Comparison of ENCODE assay signal across 1 cellular context in genomic region chr11:120302001-120302805, GRCh38.
TF ChIP-seq lines count a peak whose summit lies in the region.

No MANE protein-coding gene starts in this region.

TF ChIP-seq in GM12878, 131 proteins besides CTCF, POLR2A, EP300 and RAD21 (continued from another document):
- TF ChIP-seq REST (IDR thresholded peaks at IDR 0.05; ENCODE audit: low read depth, low read length), result no peak
- TF ChIP-seq ZNF592 (IDR thresholded peaks at IDR 0.05), result no peak
- TF ChIP-seq SIN3A (IDR thresholded peaks at IDR 0.05; ENCODE audit: low read depth, low read length), result no peak
- no peak for TF ChIP-seq RB1 (IDR thresholded peaks at IDR 0.05; ENCODE audit: borderline replicate concordance)
- no peak for TF ChIP-seq CHD1 (IDR thresholded peaks at IDR 0.05; ENCODE audit: low read depth, low read length)
- no peak for TF ChIP-seq PBX3 (IDR thresholded peaks at IDR 0.05; ENCODE audit: insufficient replicate concordance, low read depth, low read length)
- TF ChIP-seq ELK1 (IDR thresholded peaks at IDR 0.05; ENCODE audit: low read depth, low read length), result no peak
- TF ChIP-seq IKZF2 (IDR thresholded peaks at IDR 0.05), result no peak
- TF ChIP-seq MTA3 (IDR thresholded peaks at IDR 0.05; ENCODE audit: borderline replicate concordance, low read length), result no peak
- no peak for TF ChIP-seq ZNF384 (IDR thresholded peaks at IDR 0.05; ENCODE audit: borderline replicate concordance, low read depth, low read length)
- TF ChIP-seq SREBF1 (IDR thresholded peaks at IDR 0.05; ENCODE audit: low read length), result no peak
- TF ChIP-seq WRNIP1 (IDR thresholded peaks at IDR 0.05; ENCODE audit: borderline replicate concordance, low read depth, low read length), result no peak
- no peak for TF ChIP-seq BHLHE40 (IDR thresholded peaks at IDR 0.05; ENCODE audit: borderline replicate concordance in 1 of 2, low read depth in 2 of 2, low read length in 1 of 2)
